In genomic region chr4:124710911-124711310, GRCh38 we compare ENCODE assay signal across 8 cellular contexts. TPM values are rescaled to one million over a fixed set of nuclear protein-coding genes. Genes with fewer than 3 reads are reported as not detected.
DNase-seq lines count a peak whose midpoint lies in the region; ATAC-seq and TF ChIP-seq lines count a peak whose summit lies in the region.

No MANE protein-coding gene starts in this region.

- in situ Hi-C loops in GM23248 (cut with MboI): no loop called here
- in situ Hi-C loops in Panc1 (cut with HindIII; ENCODE audit: low pct_unique_long_range_greater_than_20kb, low sequenced_read_pairs): no loop called here

- ATAC-seq in Panc1: no peak
- no peak for ATAC-seq in foreskin keratinocyte
- no peak for ATAC-seq in GM18511 (IDR thresholded peaks at IDR 0.05; ENCODE audit: unreplicated experiment)

- peak overlapping the region; percentile 99 for H3K27ac ChIP-seq in GM23248
- peak overlapping the region; percentile 92 for H3K27ac ChIP-seq in Panc1 (ENCODE audit: low read length)
- H3K27ac ChIP-seq in foreskin keratinocyte: peak overlapping the region; percentile 91

- peak overlapping the region; percentile 98 for H3K9ac ChIP-seq in GM23248
- peak overlapping the region; percentile 98 for H3K9ac ChIP-seq in skeletal muscle satellite cell (ENCODE audit: low read depth, low read length)

- no peaks in the 10 kb centered on the region for H3K9me2 ChIP-seq in GM23248 (ENCODE audit: insufficient read depth)

- CTCF ChIA-PET in Panc1 (lab: Charles Lee): no interaction called here

- H2AFZ ChIP-seq in GM23248: peak overlapping the region; percentile 81; the same call in 1 of the 2 replicates

- DNase-seq in GM23248 (peak; percentile 41), Panc1 (ENCODE audit: low read depth, low spot score) (no peak), foreskin keratinocyte (no peak), SHP77 treated with DMSO at 0.1 percent for 48 hours (lab: John Stamatoyannopoulos, UW) (no peak), DMS153 treated with DMSO at 0.1 percent for 48 hours (lab: John Stamatoyannopoulos, UW; ENCODE audit: unreplicated experiment) (no peak), SKM-1 treated with dmso at 0.1 percent for 144 hours (lab: John Stamatoyannopoulos, UW; ENCODE audit: unreplicated experiment) (no peak)

- no peak for TF ChIP-seq CTCF in Panc1 (IDR thresholded peaks at IDR 0.05)
- no peak for TF ChIP-seq CTCF in foreskin keratinocyte (conservative IDR thresholded peaks at IDR 0.05)

- WGBS in GM23248 (ENCODE audit: low coverage in 1 of 2, low lambda C conversion rate in 2 of 2, missing lambda C conversion rate in 2 of 2), 2 experiments: 18 to 19% methylated on average over 5 of the region's 5 CpGs

- intact Hi-C loops in Panc1 (cut with micrococcal nuclease; ENCODE audit: unreplicated experiment): loop anchor here (10.0 kb wide), 1 partner anchor 524 kb away; no protein-coding TSS in a partner anchor

- POLR2A ChIA-PET in Panc1 (lab: Charles Lee): no interaction called here

- H3K4me1 ChIP-seq in GM23248 (ENCODE audit: insufficient read depth) (peaks cover 34% of the 10 kb centered on the region), Panc1 (ENCODE audit: control insufficient read depth, insufficient read depth, low read length) (peaks cover 24% of the 10 kb centered on the region), foreskin keratinocyte (peaks cover 42% of the 10 kb centered on the region), skeletal muscle satellite cell (ENCODE audit: control insufficient read depth, insufficient read depth, low read length) (peaks cover 31% of the 10 kb centered on the region)

- H3K9me3 ChIP-seq in GM23248 (ENCODE audit: low read depth) (no peaks in the 10 kb centered on the region), Panc1 (ENCODE audit: control insufficient read depth, insufficient read depth, low read depth, low read length) (no peaks in the 10 kb centered on the region), skeletal muscle satellite cell (replicated peaks; ENCODE audit: low read length) (no peaks in the 10 kb centered on the region)

- peak overlapping the region; percentile 91 for H3K4me2 ChIP-seq in GM23248 (ENCODE audit: unreplicated experiment)
- H3K4me2 ChIP-seq in skeletal muscle satellite cell (ENCODE audit: low read length): peak overlapping the region; percentile 83

- H3K27me3 ChIP-seq in GM23248 (replicated peaks; ENCODE audit: insufficient read depth) (no peaks in the 10 kb centered on the region), Panc1 (ENCODE audit: control insufficient read depth, insufficient read depth, low read length) (no peaks in the 10 kb centered on the region), foreskin keratinocyte (no peaks in the 10 kb centered on the region), skeletal muscle satellite cell (ENCODE audit: control insufficient read depth, insufficient read depth, low read length) (no peaks in the 10 kb centered on the region)

- peaks cover 60% of the 10 kb centered on the region for H3K79me2 ChIP-seq in GM23248 (ENCODE audit: insufficient read depth)

- H4K20me1 ChIP-seq in GM23248 (ENCODE audit: insufficient read depth): 0 out of 2 replicates have a peak, but pooled peaks cover 6% of the 10 kb centered on the region

- H3K4me3 ChIP-seq in GM23248 (peak overlapping the region; percentile 90), Panc1 (ENCODE audit: low read depth in 2 of 2, low read length in 2 of 2) (peak overlapping the region; percentile 54 to 87), skeletal muscle satellite cell (ENCODE audit: low read length) (peak overlapping the region; percentile 95)

- TSS peak; percentile 59 for BruUV-seq in Panc1 (replicated peaks; lab: Mats Ljungman, UMichigan)

- H3F3A ChIP-seq in GM23248 (ENCODE audit: insufficient read depth): peaks cover 30% of the 10 kb centered on the region

- H3K36me3 ChIP-seq in GM23248 (ENCODE audit: low read depth) (peaks cover 17% of the 10 kb centered on the region), Panc1 (ENCODE audit: control insufficient read depth, insufficient read depth, low read length) (peaks cover 2% of the 10 kb centered on the region), skeletal muscle satellite cell (ENCODE audit: insufficient read depth, low read length) (peaks cover 17% of the 10 kb centered on the region)

RNA-seq across cellular contexts. Expression of gene ANKRD50, which starts 1.6 kb away (rescaled TPM):
- total RNA-seq in GM23248 (2014; rRNA removed; shearing (Covaris generic)): 16.4 and 18.7 TPM in 2 replicates
- polyA plus RNA-seq in GM23248 (2016; fragmentation: Nextera tagmentation; extraction: Ambion mirVana) (5.4 and 6.2 TPM in 2 replicates), foreskin keratinocyte (2.1 and 2.2 TPM in 2 replicates)
- total RNA-seq in Panc1 (2021; ENCODE audit: unreplicated experiment) (14.3 TPM), foreskin keratinocyte (15.8 and 17.3 TPM in 2 replicates)
- 8.0 TPM for polyA plus RNA-seq in Panc1 (2012; ENCODE audit: insufficient read length)
- 12.7 and 12.9 TPM in 2 replicates for total RNA-seq in skeletal muscle satellite cell (2012; rRNA removed)
